8 cellular contexts compared by ENCODE assay signal in genomic region chr1:66372522-66373071, GRCh38.
A peak's percentile ranks its signal among the peaks of the same experiment; 100 is the strongest.
DNase-seq lines count a peak whose midpoint lies in the region; ATAC-seq, FAIRE-seq and TF ChIP-seq lines count a peak whose summit lies in the region.
"Had no signal": no experiment of that assay in that cellular context is flagged by ENCODE, and none has a peak within 500 bp of the region (broad histone marks: within the 10 kb centered on the region; RNA-seq: fewer than 3 reads in every experiment).

No MANE protein-coding gene starts in this region.

- no peaks in the 10 kb centered on the region for H4K20me1 ChIP-seq in astrocyte (ENCODE audit: insufficient read depth, low read length)

- H3K27me3 ChIP-seq in astrocyte (ENCODE audit: insufficient read depth, low read length) (no peaks in the 10 kb centered on the region), rectal smooth muscle tissue (ENCODE audit: control insufficient read depth, insufficient read depth, low read length) (no peaks in the 10 kb centered on the region)

- TF ChIP-seq POLR2A in GM12891 (IDR thresholded peaks at IDR 0.05; ENCODE audit: low read depth, low read length) = peak; percentile 67; the same call in 1 of the 2 replicates

- H3K4me1 Mint-ChIP-seq in astrocyte (ENCODE audit: low read depth, unreplicated experiment) = peaks cover 36% of the 10 kb centered on the region

- peaks cover 28% of the 10 kb centered on the region for H3K4me1 ChIP-seq in astrocyte (ENCODE audit: insufficient read depth, low read length)
- H3K4me1 ChIP-seq in rectal smooth muscle tissue (ENCODE audit: control insufficient read depth, insufficient read depth, low read length) = peaks cover 6% of the 10 kb centered on the region

- peak; percentile 16 for ATAC-seq in HG02870 (IDR thresholded peaks at IDR 0.05; ENCODE audit: unreplicated experiment)
- no peak for ATAC-seq in HG03354 (IDR thresholded peaks at IDR 0.05; ENCODE audit: poor library complexity, severe bottlenecking, unreplicated experiment)
- ATAC-seq in GM18517 (IDR thresholded peaks at IDR 0.05; ENCODE audit: unreplicated experiment) = no peak

- H3K27ac Mint-ChIP-seq in astrocyte (ENCODE audit: unreplicated experiment) = no peak overlapping the region

- no peaks in the 10 kb centered on the region for H3K9me3 Mint-ChIP-seq in astrocyte (ENCODE audit: unreplicated experiment)

- CTCF ChIA-PET in RWPE1 (lab: Yijun Ruan, JAX) = no interaction called here

- peak overlapping the region; percentile 65 for H3K4me2 ChIP-seq in astrocyte (ENCODE audit: low read length)

- H3K79me2 ChIP-seq in astrocyte (ENCODE audit: insufficient read depth, low read length) = no peaks in the 10 kb centered on the region

- H3K9me3 ChIP-seq in astrocyte (ENCODE audit: insufficient read depth, low read depth, low read length) = no peaks in the 10 kb centered on the region

- H3K4me3 ChIP-seq in astrocyte (ENCODE audit: insufficient read depth, low read depth, low read length) (no peak overlapping the region), rectal smooth muscle tissue (ENCODE audit: low read length) (no peak overlapping the region)

- peaks cover 16% of the 10 kb centered on the region for H3K36me3 Mint-ChIP-seq in astrocyte (ENCODE audit: low read depth, unreplicated experiment)

- H3K4me3 Mint-ChIP-seq in astrocyte (ENCODE audit: unreplicated experiment) = no peak overlapping the region

- H3K9ac ChIP-seq in astrocyte (ENCODE audit: low read length) (no peak overlapping the region), rectal smooth muscle tissue (ENCODE audit: low read length) (no peak overlapping the region)

- H2AFZ ChIP-seq in astrocyte (ENCODE audit: low read depth, low read length) = no peak overlapping the region

- TF ChIP-seq CTCF in astrocyte (IDR thresholded peaks at IDR 0.05; ENCODE audit: insufficient read depth, low read depth, low read length) (no peak), RWPE1 (conservative IDR thresholded peaks at IDR 0.05; ENCODE audit: low read depth) (no peak)

- DNase-seq in GM12891 (ENCODE audit: insufficient read length, low spot score) (no peak), astrocyte (ENCODE audit: low read depth) (no peak), RWPE1 (ENCODE audit: low spot score) (no peak)
- DNase-seq: EL had no signal

- POLR2A ChIA-PET in RWPE1 (lab: Yijun Ruan, JAX; ENCODE audit: low non-redundant PET) = no interaction called here

- H3K27ac ChIP-seq in astrocyte (ENCODE audit: low read depth, low read length) (peak overlapping the region; percentile 55), rectal smooth muscle tissue (ENCODE audit: low read depth, low read length) (peak overlapping the region; percentile 6), RWPE1 (no peak overlapping the region)

- FAIRE-seq in GM12891 (lab: Jason Lieb, UNC) (peak; percentile 86), astrocyte (lab: Jason Lieb, UNC) (no peak)

- H3K27me3 Mint-ChIP-seq in astrocyte (ENCODE audit: low read depth, unreplicated experiment) = no peaks in the 10 kb centered on the region

- no peaks in the 10 kb centered on the region for H3K36me3 ChIP-seq in astrocyte (ENCODE audit: insufficient read depth, low read length)
- H3K36me3 ChIP-seq in rectal smooth muscle tissue (ENCODE audit: control insufficient read depth, insufficient read depth, low read length) = peaks cover 9% of the 10 kb centered on the region

TF ChIP-seq in GM12891, 5 proteins besides CTCF, POLR2A, EP300 and RAD21:
- TF ChIP-seq PAX5 (IDR thresholded peaks at IDR 0.05; ENCODE audit: insufficient read depth, low read length, severe bottlenecking) (no peak), POU2F2 (IDR thresholded peaks at IDR 0.05; ENCODE audit: low read depth, low read length) (peak; percentile 58; the same call in 1 of the 2 replicates), POLR2AphosphoS5 (IDR thresholded peaks at IDR 0.05; ENCODE audit: low read depth, low read length) (peak; percentile 76)
